16 cellular contexts compared by ENCODE assay signal in the genomic region with DNA sequence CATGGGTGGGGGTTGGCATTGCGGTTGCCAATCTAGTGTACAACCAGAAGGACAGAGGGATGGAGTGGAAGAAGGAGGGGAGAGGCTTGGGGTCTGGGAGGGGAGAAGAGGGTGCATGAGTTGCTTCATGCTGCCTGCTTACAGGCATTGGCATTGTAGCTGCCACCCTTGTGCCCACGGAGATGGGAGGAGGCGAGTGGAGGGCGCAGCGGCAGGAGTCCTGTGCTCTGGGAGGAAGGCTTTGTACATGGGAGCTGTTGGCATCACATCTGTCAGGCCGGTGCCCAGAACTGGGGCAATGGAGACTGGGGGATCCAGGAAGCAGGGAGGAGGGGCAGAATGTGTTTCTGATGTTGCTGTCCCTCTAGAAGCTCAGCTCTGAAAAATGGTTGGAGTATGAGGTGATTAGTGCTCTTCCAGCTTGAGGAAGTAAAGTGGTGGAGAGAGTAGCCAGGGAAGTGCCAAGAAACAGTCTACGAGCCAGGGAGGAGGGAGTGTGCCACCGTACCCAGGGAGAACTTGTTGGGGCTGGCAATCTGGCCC. TPM values are rescaled to one million over a fixed set of nuclear protein-coding genes. Genes with fewer than 3 reads are reported as not detected.
A peak's percentile ranks its signal among the peaks of the same experiment; 100 is the strongest.
DNase-seq lines count a peak whose midpoint lies in the region; ATAC-seq and TF ChIP-seq lines count a peak whose summit lies in the region.
"Had no signal": no experiment of that assay in that cellular context is flagged by ENCODE, and none has a peak within 500 bp of the region (broad histone marks: within the 10 kb centered on the region; RNA-seq: fewer than 3 reads in every experiment).

No MANE protein-coding gene starts in this region.

- POLR2A ChIA-PET in MCF 10A (lab: Yijun Ruan, JAX) = no interaction called here

- H3K9me3 ChIP-seq in breast epithelium (no peaks in the 10 kb centered on the region), muscle layer of colon (ENCODE audit: low read length) (no peaks in the 10 kb centered on the region)
- H3K9me3 ChIP-seq: ascending aorta, heart right ventricle, left lung had no signal

- ATAC-seq in SK-N-SH treated with all-trans-retinoic acid at 6 μM for 48 hours = no peak
- ATAC-seq: left lung had no signal

- DNase-seq in breast epithelium (ENCODE audit: low spot score in 2 of 2) = peak in 1 of 2 donors; percentile 19
- DNase-seq in MCF 10A (ENCODE audit: unreplicated experiment) = no peak
- DNase-seq in caudate nucleus (lab: John Stamatoyannopoulos, UW) = peak in 42 of 61 donors; percentile 58 to 89 (median 74)
- DNase-seq in GM10266 (ENCODE audit: extremely low spot score) = no peak
- no peak for DNase-seq in NK-92 treated with Interleukin-12 subunit alpha and Interleukin-12 subunit beta, amount 100 ng/mL, for 24 hours (lab: John Stamatoyannopoulos, UW)
- DNase-seq: activated CD4-positive, alpha-beta memory T cell treated with anti-CD3 and anti-CD28 coated beads, Interleukin-2, amount 10 ng/mL, durations not matched to agents 7 days and 5 days; activated CD4-positive, CD25-positive, alpha-beta regulatory T cell; endodermal cell; GDM1; heart right ventricle; left lung had no signal

- no peak overlapping the region for H3K9ac ChIP-seq in muscle layer of colon (ENCODE audit: low read length)

- no peaks in the 10 kb centered on the region for H3K4me1 Mint-ChIP-seq in MCF 10A (ENCODE audit: insufficient read depth, unreplicated experiment)

- intact Hi-C loops in breast epithelium (cut with DNase I; ENCODE audit: low total_unique reads) = no loop called here
- intact Hi-C loops in MCF 10A (cut with micrococcal nuclease) = no loop called here

- TF ChIP-seq CTCF in breast epithelium (IDR thresholded peaks at IDR 0.05) (no peak), MCF 10A (IDR thresholded peaks at IDR 0.05; ENCODE audit: unreplicated experiment) (no peak), GM10266 (IDR thresholded peaks at IDR 0.05; ENCODE audit: control insufficient read depth, insufficient read depth, low read depth, missing control alignments) (no peak)

- no TSS peak for BruUV-seq in MCF 10A (replicated peaks; lab: Mats Ljungman, UMichigan)

- no peaks in the 10 kb centered on the region for H3K36me3 Mint-ChIP-seq in MCF 10A (ENCODE audit: insufficient read depth, unreplicated experiment)

- no peak for TF ChIP-seq POLR2A in breast epithelium (IDR thresholded peaks at IDR 0.05)

- H3K27ac ChIP-seq in breast epithelium = peak overlapping the region in 1 of 2 donors; percentile 48
- peak overlapping the region; percentile 91 for H3K27ac ChIP-seq in caudate nucleus (ENCODE audit: low read depth, low read length)
- peak overlapping the region; percentile 10 for H3K27ac ChIP-seq in muscle layer of colon (ENCODE audit: low read depth, low read length)
- H3K27ac ChIP-seq: ascending aorta, heart right ventricle, HL-60, left lung had no signal

- no peaks in the 10 kb centered on the region for H3K4me1 ChIP-seq in breast epithelium
- peaks cover 19% of the 10 kb centered on the region for H3K4me1 ChIP-seq in muscle layer of colon (ENCODE audit: insufficient read depth, low read length)
- H3K4me1 ChIP-seq: ascending aorta, left lung had no signal

- H3K27ac Mint-ChIP-seq in MCF 10A (ENCODE audit: low read depth, unreplicated experiment) = no peak overlapping the region
- H3K27ac Mint-ChIP-seq: activated CD4-positive, alpha-beta memory T cell treated with anti-CD3 and anti-CD28 coated beads, Interleukin-2, amount 10 ng/mL, durations not matched to agents 7 days and 5 days; endodermal cell had no signal

- H3K27me3 Mint-ChIP-seq in MCF 10A (ENCODE audit: insufficient read depth, unreplicated experiment) = no peaks in the 10 kb centered on the region
- H3K27me3 Mint-ChIP-seq: activated CD4-positive, alpha-beta memory T cell treated with anti-CD3 and anti-CD28 coated beads, Interleukin-2, amount 10 ng/mL, durations not matched to agents 7 days and 5 days had no signal

- no peaks in the 10 kb centered on the region for H3K9me3 Mint-ChIP-seq in MCF 10A (ENCODE audit: unreplicated experiment)
- H3K9me3 Mint-ChIP-seq: activated CD4-positive, alpha-beta memory T cell treated with anti-CD3 and anti-CD28 coated beads, Interleukin-2, amount 10 ng/mL, durations not matched to agents 7 days and 5 days; CD14-positive monocyte; endodermal cell had no signal

- CTCF ChIA-PET in MCF 10A (lab: Yijun Ruan, JAX) = interaction anchor here (0.5 kb wide), 1 partner anchor 391 kb away, joined by 4 read pairs; no protein-coding TSS in a partner anchor

- no peaks in the 10 kb centered on the region for H3K36me3 ChIP-seq in breast epithelium
- no peaks in the 10 kb centered on the region for H3K36me3 ChIP-seq in muscle layer of colon (ENCODE audit: insufficient read depth, low read length)
- H3K36me3 ChIP-seq: ascending aorta, heart right ventricle, left lung had no signal

- no peak overlapping the region for H3K4me3 Mint-ChIP-seq in MCF 10A (ENCODE audit: unreplicated experiment)
- H3K4me3 Mint-ChIP-seq: activated CD4-positive, alpha-beta memory T cell treated with anti-CD3 and anti-CD28 coated beads, Interleukin-2, amount 10 ng/mL, durations not matched to agents 7 days and 5 days; CD14-positive monocyte; endodermal cell had no signal

- H3K4me3 ChIP-seq in breast epithelium (peak overlapping the region in 2 of 3 donors; percentile 15 to 20), muscle layer of colon (ENCODE audit: low read depth in 1 of 2, low read length in 2 of 2) (no peak overlapping the region)
- H3K4me3 ChIP-seq: ascending aorta, heart right ventricle, left lung had no signal

- no peaks in the 10 kb centered on the region for H3K27me3 ChIP-seq in breast epithelium
- no peaks in the 10 kb centered on the region for H3K27me3 ChIP-seq in muscle layer of colon (ENCODE audit: control insufficient read depth in 1 of 2, insufficient read depth in 2 of 2, low read length in 2 of 2)
- H3K27me3 ChIP-seq: ascending aorta, heart right ventricle, left lung had no signal

TF ChIP-seq in SK-N-SH treated with all-trans-retinoic acid at 6 μM for 48 hours, 23 proteins besides CTCF, POLR2A, EP300 and RAD21 (continues in another document):
- TF ChIP-seq ZC3H10 (CRISPR knock-in tag; IDR thresholded peaks at IDR 0.05) (no peak), GLIS3 (CRISPR knock-in tag; IDR thresholded peaks at IDR 0.05) (no peak), PPARA (CRISPR knock-in tag; IDR thresholded peaks at IDR 0.05; ENCODE audit: borderline replicate concordance) (no peak)
- TF ChIP-seq, protein P1, sequence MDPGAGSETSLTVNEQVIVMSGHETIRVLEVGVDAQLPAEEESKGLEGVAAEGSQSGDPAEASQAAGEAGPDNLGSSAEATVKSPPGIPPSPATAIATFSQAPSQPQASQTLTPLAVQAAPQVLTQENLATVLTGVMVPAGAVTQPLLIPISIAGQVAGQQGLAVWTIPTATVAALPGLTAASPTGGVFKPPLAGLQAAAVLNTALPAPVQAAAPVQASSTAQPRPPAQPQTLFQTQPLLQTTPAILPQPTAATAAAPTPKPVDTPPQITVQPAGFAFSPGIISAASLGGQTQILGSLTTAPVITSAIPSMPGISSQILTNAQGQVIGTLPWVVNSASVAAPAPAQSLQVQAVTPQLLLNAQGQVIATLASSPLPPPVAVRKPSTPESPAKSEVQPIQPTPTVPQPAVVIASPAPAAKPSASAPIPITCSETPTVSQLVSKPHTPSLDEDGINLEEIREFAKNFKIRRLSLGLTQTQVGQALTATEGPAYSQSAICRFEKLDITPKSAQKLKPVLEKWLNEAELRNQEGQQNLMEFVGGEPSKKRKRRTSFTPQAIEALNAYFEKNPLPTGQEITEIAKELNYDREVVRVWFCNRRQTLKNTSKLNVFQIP (CRISPR knock-in tag; IDR thresholded peaks at IDR 0.05; ENCODE audit: borderline replicate concordance, low read depth) = no peak
- TF ChIP-seq, protein P2, sequence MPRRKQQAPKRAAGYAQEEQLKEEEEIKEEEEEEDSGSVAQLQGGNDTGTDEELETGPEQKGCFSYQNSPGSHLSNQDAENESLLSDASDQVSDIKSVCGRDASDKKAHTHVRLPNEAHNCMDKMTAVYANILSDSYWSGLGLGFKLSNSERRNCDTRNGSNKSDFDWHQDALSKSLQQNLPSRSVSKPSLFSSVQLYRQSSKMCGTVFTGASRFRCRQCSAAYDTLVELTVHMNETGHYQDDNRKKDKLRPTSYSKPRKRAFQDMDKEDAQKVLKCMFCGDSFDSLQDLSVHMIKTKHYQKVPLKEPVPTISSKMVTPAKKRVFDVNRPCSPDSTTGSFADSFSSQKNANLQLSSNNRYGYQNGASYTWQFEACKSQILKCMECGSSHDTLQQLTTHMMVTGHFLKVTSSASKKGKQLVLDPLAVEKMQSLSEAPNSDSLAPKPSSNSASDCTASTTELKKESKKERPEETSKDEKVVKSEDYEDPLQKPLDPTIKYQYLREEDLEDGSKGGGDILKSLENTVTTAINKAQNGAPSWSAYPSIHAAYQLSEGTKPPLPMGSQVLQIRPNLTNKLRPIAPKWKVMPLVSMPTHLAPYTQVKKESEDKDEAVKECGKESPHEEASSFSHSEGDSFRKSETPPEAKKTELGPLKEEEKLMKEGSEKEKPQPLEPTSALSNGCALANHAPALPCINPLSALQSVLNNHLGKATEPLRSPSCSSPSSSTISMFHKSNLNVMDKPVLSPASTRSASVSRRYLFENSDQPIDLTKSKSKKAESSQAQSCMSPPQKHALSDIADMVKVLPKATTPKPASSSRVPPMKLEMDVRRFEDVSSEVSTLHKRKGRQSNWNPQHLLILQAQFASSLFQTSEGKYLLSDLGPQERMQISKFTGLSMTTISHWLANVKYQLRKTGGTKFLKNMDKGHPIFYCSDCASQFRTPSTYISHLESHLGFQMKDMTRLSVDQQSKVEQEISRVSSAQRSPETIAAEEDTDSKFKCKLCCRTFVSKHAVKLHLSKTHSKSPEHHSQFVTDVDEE (CRISPR knock-in tag; IDR thresholded peaks at IDR 0.05) = no peak
- TF ChIP-seq, protein P3, sequence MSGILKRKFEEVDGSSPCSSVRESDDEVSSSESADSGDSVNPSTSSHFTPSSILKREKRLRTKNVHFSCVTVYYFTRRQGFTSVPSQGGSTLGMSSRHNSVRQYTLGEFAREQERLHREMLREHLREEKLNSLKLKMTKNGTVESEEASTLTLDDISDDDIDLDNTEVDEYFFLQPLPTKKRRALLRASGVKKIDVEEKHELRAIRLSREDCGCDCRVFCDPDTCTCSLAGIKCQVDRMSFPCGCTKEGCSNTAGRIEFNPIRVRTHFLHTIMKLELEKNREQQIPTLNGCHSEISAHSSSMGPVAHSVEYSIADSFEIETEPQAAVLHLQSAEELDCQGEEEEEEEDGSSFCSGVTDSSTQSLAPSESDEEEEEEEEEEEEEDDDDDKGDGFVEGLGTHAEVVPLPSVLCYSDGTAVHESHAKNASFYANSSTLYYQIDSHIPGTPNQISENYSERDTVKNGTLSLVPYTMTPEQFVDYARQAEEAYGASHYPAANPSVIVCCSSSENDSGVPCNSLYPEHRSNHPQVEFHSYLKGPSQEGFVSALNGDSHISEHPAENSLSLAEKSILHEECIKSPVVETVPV (CRISPR knock-in tag; IDR thresholded peaks at IDR 0.05) = no peak

RNA-seq across cellular contexts. Expression of a gene that starts 38.0 kb away (rescaled TPM):
- total RNA-seq in breast epithelium = 1 to 10 TPM in 1 of 3 donors, under 1 TPM in 2; 0.48 to 1.2 (median 0.66) TPM
- 1.8 and 2.1 TPM in 2 replicates for total RNA-seq in MCF 10A (2022)

RNA-seq across cellular contexts. Expression of a gene that starts 42.5 kb away (rescaled TPM):
- total RNA-seq in breast epithelium (10 to 100 TPM; 13.6 to 22.1 (median 21.0) TPM), MCF 10A (2022) (16.8 and 22.4 TPM in 2 replicates)

RNA-seq across cellular contexts. Expression of a gene that starts 44.0 kb away (rescaled TPM):
- 10 to 100 TPM; 39.8 to 58.8 (median 42.3) TPM for total RNA-seq in breast epithelium
- total RNA-seq in MCF 10A (2022) = 44.5 and 46.8 TPM in 2 replicates

RNA-seq across cellular contexts. Expression of a gene that starts 54.1 kb away (rescaled TPM):
- 100 to 1,000 TPM in 2 of 3 donors, 10 to 100 TPM in 1; 30.9 to 172 (median 149) TPM for total RNA-seq in breast epithelium
- 89.2 and 95.7 TPM in 2 replicates for total RNA-seq in MCF 10A (2022)

Comparison
In these comparisons a context has a peak if more than half of its experiments do, and no peak if none do; other contexts are left out.
1. DNase-seq: peak in caudate nucleus (42 of 61); none in MCF 10A (single experiment), GM10266 (single experiment) and NK-92 treated with Interleukin-12 subunit alpha and Interleukin-12 subunit beta, amount 100 ng/mL, for 24 hours (single experiment).
2. H3K4me3 ChIP-seq: peak in breast epithelium (2 of 3); none in muscle layer of colon (0 of 2).